Comparison of ENCODE assay signal across 7 cellular contexts in the genomic region with DNA sequence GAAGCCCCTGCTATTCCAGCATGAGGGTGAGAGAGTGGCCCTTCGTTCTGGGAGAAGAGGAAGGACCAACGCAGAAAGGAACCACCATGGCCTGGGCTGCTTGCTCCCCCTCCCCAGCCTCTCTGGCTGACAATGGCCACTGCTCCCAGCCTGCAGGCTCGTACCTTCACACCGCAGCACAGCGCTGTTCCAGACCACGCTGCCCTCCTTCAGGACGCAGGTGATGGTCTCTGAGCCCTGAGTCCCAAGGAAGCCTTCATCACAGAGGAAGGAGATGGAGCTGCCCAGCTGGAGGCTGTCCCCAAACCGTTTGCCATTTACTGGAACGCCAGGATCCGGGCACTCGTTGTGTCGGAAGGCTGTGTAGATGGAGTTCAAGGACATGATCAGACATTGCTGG.
"Had no signal": no experiment of that assay in that cellular context is flagged by ENCODE, and none has a peak within 500 bp of the region (broad histone marks: within the 10 kb centered on the region; RNA-seq: fewer than 3 reads in every experiment).

No MANE protein-coding gene starts in this region.

- DNase-seq: GM23248, GOT3, H7, HFFc6 had no signal

- H3K4me3 Mint-ChIP-seq: HFFc6, IgD-negative memory B cell had no signal

- H3K9me3 Mint-ChIP-seq: IgD-negative memory B cell had no signal

- H3K27ac Mint-ChIP-seq: HFFc6, IgD-negative memory B cell had no signal

- H3K36me3 Mint-ChIP-seq: IgD-negative memory B cell had no signal

- ATAC-seq: HCT116, HepG2 had no signal

- H3K4me1 Mint-ChIP-seq: IgD-negative memory B cell had no signal
